1 cellular context compared by ENCODE assay signal in the genomic region with DNA sequence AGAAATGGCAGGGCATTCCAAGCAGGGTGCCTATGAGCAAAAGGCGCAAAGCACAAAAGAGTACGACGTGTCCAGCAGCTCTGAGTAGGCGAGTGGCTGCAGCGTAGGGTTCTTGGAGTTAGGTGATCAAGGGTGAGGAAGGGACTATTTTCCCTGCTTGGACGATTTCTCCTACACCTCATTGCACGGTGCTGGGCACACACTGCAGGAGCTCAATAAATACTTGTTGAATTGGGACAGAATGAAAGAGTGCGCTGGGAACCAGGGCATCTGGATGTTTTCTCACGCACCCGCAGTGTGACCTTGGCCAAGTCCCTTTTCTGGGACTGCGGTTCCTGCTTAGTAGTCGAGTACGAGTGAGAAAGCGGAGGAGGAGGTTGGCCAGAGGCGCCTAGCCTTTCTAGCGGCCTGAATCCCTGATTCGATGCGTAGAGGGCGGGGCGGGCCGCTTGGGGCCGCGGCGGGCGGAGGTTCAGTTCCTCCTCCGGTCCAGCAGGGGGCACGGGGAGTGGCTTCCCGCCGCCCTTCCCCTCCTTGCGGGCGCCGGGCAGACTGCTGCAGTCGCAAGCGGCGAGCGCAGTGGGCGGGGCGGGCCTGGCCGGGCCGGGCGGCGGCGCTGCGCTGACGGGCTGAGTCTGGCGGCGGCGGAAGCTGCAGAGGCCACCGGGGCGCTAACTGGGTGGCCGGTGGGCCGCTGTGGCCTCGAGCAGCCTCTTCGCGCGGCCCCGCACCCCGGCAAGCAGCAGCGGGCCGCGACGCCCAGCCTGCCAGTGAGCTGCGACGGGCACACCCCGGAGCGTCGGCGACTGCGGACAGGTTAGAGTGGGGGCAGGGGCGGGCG.
A peak's percentile ranks its signal among the peaks of the same experiment; 100 is the strongest.
TF ChIP-seq lines count a peak whose summit lies in the region.

Gene FAM199X, plus strand, starts transcription at position 560 of the 841 bp plus-strand sequence. CDS start 333 bp downstream, outside the sequence.

TF ChIP-seq in H1, 55 proteins besides CTCF, POLR2A, EP300 and RAD21 (continued from another document):
- TF ChIP-seq TAF1 (IDR thresholded peaks at IDR 0.05; ENCODE audit: low read depth, low read length) (peak; percentile 51), CREB1 (IDR thresholded peaks at IDR 0.05) (no peak), CHD2 (IDR thresholded peaks at IDR 0.05; ENCODE audit: low read length) (peak; percentile 64; the same call in 1 of the 2 replicates), CHD7 (IDR thresholded peaks at IDR 0.05; ENCODE audit: insufficient replicate concordance, low read length) (no peak), PHF8 (conservative IDR thresholded peaks at IDR 0.05; ENCODE audit: low read depth, low read length) (peak; percentile 49; the same call in 1 of the 2 replicates), SIN3A (conservative IDR thresholded peaks at IDR 0.05 in 1 of 2, IDR thresholded peaks at IDR 0.05 in 1 of 2; ENCODE audit: low read depth in 1 of 2, low read length in 2 of 2) (no peak)
- TF ChIP-seq, protein P1, sequence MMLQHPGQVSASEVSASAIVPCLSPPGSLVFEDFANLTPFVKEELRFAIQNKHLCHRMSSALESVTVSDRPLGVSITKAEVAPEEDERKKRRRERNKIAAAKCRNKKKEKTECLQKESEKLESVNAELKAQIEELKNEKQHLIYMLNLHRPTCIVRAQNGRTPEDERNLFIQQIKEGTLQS (IDR thresholded peaks at IDR 0.05; ENCODE audit: insufficient read depth, low read depth, low read length): no peak
